Comparison of ENCODE assay signal across 1 cellular context in the genomic region with DNA sequence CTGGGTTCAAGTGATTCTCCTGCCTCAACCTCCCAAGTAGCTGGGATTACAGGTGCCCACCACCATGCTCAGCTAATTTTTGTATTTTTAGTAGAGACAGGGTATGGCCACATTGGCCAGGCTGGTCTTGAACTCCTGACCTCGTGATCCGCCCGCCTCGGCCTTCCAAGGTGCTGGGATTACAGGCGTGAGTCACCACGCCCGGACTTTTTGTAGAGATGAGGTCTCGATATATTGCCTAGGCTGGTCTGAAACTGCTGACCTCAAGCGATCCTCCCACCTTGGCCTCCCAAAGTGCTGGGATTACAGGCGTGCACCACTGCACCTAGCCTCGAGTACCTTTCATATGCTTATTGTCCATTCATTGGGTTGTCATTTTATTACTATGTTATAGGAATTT.
TF ChIP-seq lines count a peak whose summit lies in the region.
"Not testable (repeated sequence)": the region's sequence is repeated elsewhere in the genome, so short reads cannot be mapped to it uniquely, and the experiment has no call there.

No MANE protein-coding gene starts in this region.

TF ChIP-seq in K562, 482 proteins besides CTCF, POLR2A, EP300 and RAD21:
- TF ChIP-seq JUND (IDR thresholded peaks at IDR 0.05; ENCODE audit: borderline replicate concordance, low read depth, low read length): peak; percentile 39; the same call in 1 of the 2 replicates
- TF ChIP-seq JUND (tag; IDR thresholded peaks at IDR 0.05; ENCODE audit: borderline replicate concordance, low read depth, low read length); ATF3 (CRISPR knock-in tag; conservative IDR thresholded peaks at IDR 0.05): not testable (repeated sequence)
- peak; percentile 61 for TF ChIP-seq ATF3 (IDR thresholded peaks at IDR 0.05)
TF ChIP-seq in K562: peak in this region for 2; not testable (repeated sequence) for 480.
